8 cellular contexts compared by ENCODE assay signal in genomic region chrX:71095971-71096701, GRCh38.
DNase-seq lines count a peak whose midpoint lies in the region; ATAC-seq and TF ChIP-seq lines count a peak whose summit lies in the region.

No MANE protein-coding gene starts in this region.

- no peak for TF ChIP-seq CTCF in astrocyte of the spinal cord (IDR thresholded peaks at IDR 0.05; ENCODE audit: low read depth, low read length)

- ATAC-seq in GM21825 (IDR thresholded peaks at IDR 0.05; ENCODE audit: unreplicated experiment) (peak; percentile 3), HG03039 (IDR thresholded peaks at IDR 0.05; ENCODE audit: unreplicated experiment) (no peak)
- ATAC-seq in stimulated activated effector memory CD8-positive, alpha-beta T cell treated with anti-CD3 and anti-CD28 coated beads, Interleukin-12 subunit alpha, Interleukin-12 subunit beta, amount 100 ng/mL, for 72 hours: peak; percentile 55

- peaks cover 40% of the 10 kb centered on the region for H3K4me1 Mint-ChIP-seq in stimulated activated effector memory CD8-positive, alpha-beta T cell treated with anti-CD3 and anti-CD28 coated beads, Interleukin-12 subunit alpha, Interleukin-12 subunit beta, amount 100 ng/mL, for 72 hours

- in situ Hi-C loops in astrocyte of the spinal cord (cut with HindIII; ENCODE audit: low sequenced_read_pairs): no loop called here

- H3K9me3 Mint-ChIP-seq in stimulated activated effector memory CD8-positive, alpha-beta T cell treated with anti-CD3 and anti-CD28 coated beads, Interleukin-12 subunit alpha, Interleukin-12 subunit beta, amount 100 ng/mL, for 72 hours: no peaks in the 10 kb centered on the region

- H3K4me3 Mint-ChIP-seq in stimulated activated effector memory CD8-positive, alpha-beta T cell treated with anti-CD3 and anti-CD28 coated beads, Interleukin-12 subunit alpha, Interleukin-12 subunit beta, amount 100 ng/mL, for 72 hours: peak overlapping the region; percentile 90

- peaks cover 14% of the 10 kb centered on the region for H3K36me3 Mint-ChIP-seq in stimulated activated effector memory CD8-positive, alpha-beta T cell treated with anti-CD3 and anti-CD28 coated beads, Interleukin-12 subunit alpha, Interleukin-12 subunit beta, amount 100 ng/mL, for 72 hours

- peak overlapping the region; percentile 94 for H3K27ac Mint-ChIP-seq in stimulated activated effector memory CD8-positive, alpha-beta T cell treated with anti-CD3 and anti-CD28 coated beads, Interleukin-12 subunit alpha, Interleukin-12 subunit beta, amount 100 ng/mL, for 72 hours

- peak overlapping the region; percentile 58 for H3K4me3 ChIP-seq in astrocyte of the spinal cord (ENCODE audit: low read depth, low read length)

- DNase-seq in DMS79 treated with DMSO at 0.1 percent for 48 hours (lab: John Stamatoyannopoulos, UW) (peak; percentile 11), NCI-H345 (lab: John Stamatoyannopoulos, UW) (peak; percentile 72), astrocyte of the spinal cord (ENCODE audit: low read depth, low spot score) (no peak), islet precursor cell (peak; percentile 52), T-helper 9 cell (no peak)
- DNase-seq in stimulated activated effector memory CD8-positive, alpha-beta T cell treated with anti-CD3 and anti-CD28 coated beads, Interleukin-12 subunit alpha, Interleukin-12 subunit beta, amount 100 ng/mL, for 72 hours (ENCODE audit: low spot score in 2 of 2): no peak

Comparison
In these comparisons a context has a peak if more than half of its experiments do, and no peak if none do; other contexts are left out.
1. DNase-seq: peak in DMS79 treated with DMSO at 0.1 percent for 48 hours (single experiment), NCI-H345 (single experiment) and islet precursor cell (single experiment); none in astrocyte of the spinal cord (single experiment), stimulated activated effector memory CD8-positive, alpha-beta T cell treated with anti-CD3 and anti-CD28 coated beads, Interleukin-12 subunit alpha, Interleukin-12 subunit beta, amount 100 ng/mL, for 72 hours (0 of 2) and T-helper 9 cell (single experiment).